ENCODE assay signal across 2 cellular contexts in the genomic region with DNA sequence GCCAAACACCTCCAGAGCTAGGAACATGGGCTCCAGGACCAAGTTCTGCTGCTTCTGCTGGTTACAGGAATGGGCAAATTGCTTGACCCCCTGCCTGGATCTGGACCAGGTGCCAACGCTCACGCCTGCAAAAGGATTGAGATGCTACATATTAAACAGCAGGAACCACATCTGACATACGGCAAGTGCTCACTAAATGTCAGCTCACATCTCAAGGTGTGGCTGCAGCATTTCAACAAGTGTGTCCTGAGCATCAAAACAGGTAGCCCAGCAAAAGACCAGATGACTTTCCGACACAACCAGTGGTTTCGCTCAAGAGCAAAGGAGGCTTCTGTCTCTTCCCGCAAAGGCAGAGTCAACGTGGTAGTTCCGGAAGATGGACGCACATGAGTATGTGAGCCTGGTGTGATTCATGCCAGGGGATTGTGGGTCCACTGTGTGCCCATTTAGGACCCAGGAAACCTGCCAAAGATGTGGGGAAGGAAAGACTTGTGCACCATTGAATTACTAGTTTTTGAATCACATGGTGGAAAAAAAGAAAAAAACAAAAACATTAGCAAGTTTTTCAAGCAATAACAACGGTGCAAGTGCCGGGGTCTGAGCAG.
TF ChIP-seq lines count a peak whose summit lies in the region.

No MANE protein-coding gene starts in this region.

TF ChIP-seq in SK-N-SH, 30 proteins besides CTCF, POLR2A, EP300 and RAD21 (continued from another document):
- TF ChIP-seq, protein P1, sequence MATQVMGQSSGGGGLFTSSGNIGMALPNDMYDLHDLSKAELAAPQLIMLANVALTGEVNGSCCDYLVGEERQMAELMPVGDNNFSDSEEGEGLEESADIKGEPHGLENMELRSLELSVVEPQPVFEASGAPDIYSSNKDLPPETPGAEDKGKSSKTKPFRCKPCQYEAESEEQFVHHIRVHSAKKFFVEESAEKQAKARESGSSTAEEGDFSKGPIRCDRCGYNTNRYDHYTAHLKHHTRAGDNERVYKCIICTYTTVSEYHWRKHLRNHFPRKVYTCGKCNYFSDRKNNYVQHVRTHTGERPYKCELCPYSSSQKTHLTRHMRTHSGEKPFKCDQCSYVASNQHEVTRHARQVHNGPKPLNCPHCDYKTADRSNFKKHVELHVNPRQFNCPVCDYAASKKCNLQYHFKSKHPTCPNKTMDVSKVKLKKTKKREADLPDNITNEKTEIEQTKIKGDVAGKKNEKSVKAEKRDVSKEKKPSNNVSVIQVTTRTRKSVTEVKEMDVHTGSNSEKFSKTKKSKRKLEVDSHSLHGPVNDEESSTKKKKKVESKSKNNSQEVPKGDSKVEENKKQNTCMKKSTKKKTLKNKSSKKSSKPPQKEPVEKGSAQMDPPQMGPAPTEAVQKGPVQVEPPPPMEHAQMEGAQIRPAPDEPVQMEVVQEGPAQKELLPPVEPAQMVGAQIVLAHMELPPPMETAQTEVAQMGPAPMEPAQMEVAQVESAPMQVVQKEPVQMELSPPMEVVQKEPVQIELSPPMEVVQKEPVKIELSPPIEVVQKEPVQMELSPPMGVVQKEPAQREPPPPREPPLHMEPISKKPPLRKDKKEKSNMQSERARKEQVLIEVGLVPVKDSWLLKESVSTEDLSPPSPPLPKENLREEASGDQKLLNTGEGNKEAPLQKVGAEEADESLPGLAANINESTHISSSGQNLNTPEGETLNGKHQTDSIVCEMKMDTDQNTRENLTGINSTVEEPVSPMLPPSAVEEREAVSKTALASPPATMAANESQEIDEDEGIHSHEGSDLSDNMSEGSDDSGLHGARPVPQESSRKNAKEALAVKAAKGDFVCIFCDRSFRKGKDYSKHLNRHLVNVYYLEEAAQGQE (IDR thresholded peaks at IDR 0.05; ENCODE audit: low read depth, low read length) = no peak
- TF ChIP-seq TCF12 (IDR thresholded peaks at IDR 0.05) = no peak

TF ChIP-seq in SK-N-SH treated with all-trans-retinoic acid at 6 μM for 48 hours, 23 proteins besides CTCF, POLR2A, EP300 and RAD21 (continued from another document):
- TF ChIP-seq, protein P2, sequence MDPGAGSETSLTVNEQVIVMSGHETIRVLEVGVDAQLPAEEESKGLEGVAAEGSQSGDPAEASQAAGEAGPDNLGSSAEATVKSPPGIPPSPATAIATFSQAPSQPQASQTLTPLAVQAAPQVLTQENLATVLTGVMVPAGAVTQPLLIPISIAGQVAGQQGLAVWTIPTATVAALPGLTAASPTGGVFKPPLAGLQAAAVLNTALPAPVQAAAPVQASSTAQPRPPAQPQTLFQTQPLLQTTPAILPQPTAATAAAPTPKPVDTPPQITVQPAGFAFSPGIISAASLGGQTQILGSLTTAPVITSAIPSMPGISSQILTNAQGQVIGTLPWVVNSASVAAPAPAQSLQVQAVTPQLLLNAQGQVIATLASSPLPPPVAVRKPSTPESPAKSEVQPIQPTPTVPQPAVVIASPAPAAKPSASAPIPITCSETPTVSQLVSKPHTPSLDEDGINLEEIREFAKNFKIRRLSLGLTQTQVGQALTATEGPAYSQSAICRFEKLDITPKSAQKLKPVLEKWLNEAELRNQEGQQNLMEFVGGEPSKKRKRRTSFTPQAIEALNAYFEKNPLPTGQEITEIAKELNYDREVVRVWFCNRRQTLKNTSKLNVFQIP (CRISPR knock-in tag; IDR thresholded peaks at IDR 0.05; ENCODE audit: borderline replicate concordance, low read depth) = no peak
- no peak for TF ChIP-seq OSR1 (CRISPR knock-in tag; IDR thresholded peaks at IDR 0.05)
- TF ChIP-seq ESRRG (CRISPR knock-in tag; IDR thresholded peaks at IDR 0.05) = no peak
- no peak for TF ChIP-seq ZNF565 (CRISPR knock-in tag; conservative IDR thresholded peaks at IDR 0.05; ENCODE audit: low read depth)
